19 cellular contexts compared by ENCODE assay signal in genomic region chr13:101691326-101691725, GRCh38.
"Had no signal": no experiment of that assay in that cellular context is flagged by ENCODE, and none has a peak within 500 bp of the region (broad histone marks: within the 10 kb centered on the region; RNA-seq: fewer than 3 reads in every experiment).

No MANE protein-coding gene starts in this region.

- H3K9me3 Mint-ChIP-seq: activated B cell treated with CpG ODN at 0.5 μM for 24 hours; activated CD4-positive, alpha-beta T cell treated with anti-CD3 and anti-CD28 coated beads, Interleukin-2, amount 10 ng/mL, durations not matched to agents 24 days and 14 days; endodermal cell; naive thymus-derived CD8-positive, alpha-beta T cell; stimulated activated memory B cell treated with anti-CD40 and anti-IgM and Interleukin-4, amounts not matched to agents 10 μg/mL and 1 μg/mL and 100 μg/mL, for 72 hours had no signal

- H3K27me3 Mint-ChIP-seq: activated CD4-positive, alpha-beta T cell treated with anti-CD3 and anti-CD28 coated beads, Interleukin-2, amount 10 ng/mL, durations not matched to agents 24 days and 14 days had no signal

- H3K4me3 ChIP-seq: lung, tibial artery, vagina had no signal

- H3K36me3 Mint-ChIP-seq: immature natural killer cell; naive thymus-derived CD8-positive, alpha-beta T cell; stimulated activated memory B cell treated with anti-CD40 and anti-IgM and Interleukin-4, amounts not matched to agents 10 μg/mL and 1 μg/mL and 100 μg/mL, for 72 hours had no signal

- H3K27ac Mint-ChIP-seq: activated B cell treated with CpG ODN at 0.5 μM for 24 hours; activated CD4-positive, alpha-beta T cell treated with anti-CD3 and anti-CD28 coated beads, Interleukin-2, amount 10 ng/mL, durations not matched to agents 24 days and 14 days; endodermal cell; immature natural killer cell; naive thymus-derived CD8-positive, alpha-beta T cell; stimulated activated memory B cell treated with anti-CD40 and anti-IgM and Interleukin-4, amounts not matched to agents 10 μg/mL and 1 μg/mL and 100 μg/mL, for 72 hours had no signal

- DNase-seq: activated B cell treated with CpG ODN at 0.5 μM for 24 hours; activated CD4-positive, alpha-beta T cell treated with anti-CD3 and anti-CD28 coated beads, Interleukin-2, amount 10 ng/mL, durations not matched to agents 24 days and 14 days; activated naive CD4-positive, alpha-beta T cell treated with anti-CD3 and anti-CD28 coated beads, Interleukin-2, amount 50 U/mL, for 16 hours; activated T-cell treated with anti-CD3 and anti-CD28 coated beads for 4 hours; amygdala; brain microvascular endothelial cell; cerebellar nuclear complex; dermis blood vessel endothelial cell; endodermal cell; foreskin keratinocyte; immature natural killer cell; left cardiac atrium; naive thymus-derived CD8-positive, alpha-beta T cell; right cardiac atrium; tibial artery had no signal

- H3K4me1 Mint-ChIP-seq: activated B cell treated with CpG ODN at 0.5 μM for 24 hours; activated CD4-positive, alpha-beta T cell treated with anti-CD3 and anti-CD28 coated beads, Interleukin-2, amount 10 ng/mL, durations not matched to agents 24 days and 14 days; immature natural killer cell; naive thymus-derived CD8-positive, alpha-beta T cell; stimulated activated memory B cell treated with anti-CD40 and anti-IgM and Interleukin-4, amounts not matched to agents 10 μg/mL and 1 μg/mL and 100 μg/mL, for 72 hours had no signal

- ATAC-seq: esophagus mucosa; foreskin keratinocyte; left cardiac atrium; naive thymus-derived CD8-positive, alpha-beta T cell; right cardiac atrium; stimulated activated memory B cell treated with anti-CD40 and anti-IgM and Interleukin-4, amounts not matched to agents 10 μg/mL and 1 μg/mL and 100 μg/mL, for 72 hours had no signal

- H3K4me3 Mint-ChIP-seq: activated B cell treated with CpG ODN at 0.5 μM for 24 hours; activated CD4-positive, alpha-beta T cell treated with anti-CD3 and anti-CD28 coated beads, Interleukin-2, amount 10 ng/mL, durations not matched to agents 24 days and 14 days; endodermal cell; immature natural killer cell; naive thymus-derived CD8-positive, alpha-beta T cell; stimulated activated memory B cell treated with anti-CD40 and anti-IgM and Interleukin-4, amounts not matched to agents 10 μg/mL and 1 μg/mL and 100 μg/mL, for 72 hours had no signal
